8 cellular contexts compared by ENCODE assay signal in the genomic region with DNA sequence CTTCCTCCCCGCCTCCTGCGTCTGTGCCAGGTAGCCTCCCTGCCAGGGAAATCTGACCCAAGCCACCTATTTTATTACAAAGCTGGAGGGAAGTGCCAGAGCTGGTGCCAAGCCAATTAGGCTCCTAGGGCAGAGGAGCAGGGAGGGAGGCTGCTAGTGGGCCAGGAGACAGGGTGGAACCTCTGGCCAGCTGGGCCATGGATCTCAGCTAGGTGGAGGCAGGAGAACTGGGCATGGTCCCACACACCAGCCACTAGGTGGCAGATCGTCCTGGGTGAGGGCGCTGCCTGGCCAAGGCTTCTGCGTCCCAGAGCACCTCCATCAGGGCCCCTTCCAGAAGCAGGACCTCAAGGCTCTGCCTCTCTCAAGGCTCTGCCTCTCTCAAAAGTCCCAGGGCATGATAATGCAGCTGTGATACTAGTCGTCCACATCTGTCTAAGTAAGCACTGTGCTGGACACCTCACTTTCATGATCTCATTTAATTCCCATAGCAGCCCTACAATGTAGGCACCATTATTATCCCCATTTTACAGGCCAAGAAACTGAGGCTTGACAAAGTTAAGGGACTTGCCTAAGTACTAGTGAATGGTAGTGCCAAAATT. TPM values are rescaled to one million over a fixed set of nuclear protein-coding genes. Genes with fewer than 3 reads are reported as not detected.
DNase-seq lines count a peak whose midpoint lies in the region; ATAC-seq and TF ChIP-seq lines count a peak whose summit lies in the region.

No MANE protein-coding gene starts in this region.

- no peak overlapping the region for H3K4me3 ChIP-seq in epithelial cell of esophagus (ENCODE audit: low read length)

- no peaks in the 10 kb centered on the region for H3K9me3 Mint-ChIP-seq in stimulated activated memory B cell treated with anti-CD40 and anti-IgM and Interleukin-4, amounts not matched to agents 10 μg/mL and 1 μg/mL and 100 μg/mL, for 72 hours

- TF ChIP-seq CTCF in epithelial cell of esophagus (IDR thresholded peaks at IDR 0.05; ENCODE audit: insufficient read depth, low read depth, low read length, missing control alignments) = peak; percentile 88

- peak; percentile 44 for ATAC-seq in HG02973 (IDR thresholded peaks at IDR 0.05; ENCODE audit: unreplicated experiment)
- ATAC-seq in stimulated activated memory B cell treated with anti-CD40 and anti-IgM and Interleukin-4, amounts not matched to agents 10 μg/mL and 1 μg/mL and 100 μg/mL, for 72 hours = peak; percentile 79

- H3K4me3 Mint-ChIP-seq in stimulated activated memory B cell treated with anti-CD40 and anti-IgM and Interleukin-4, amounts not matched to agents 10 μg/mL and 1 μg/mL and 100 μg/mL, for 72 hours = no peak overlapping the region

- H3K27ac Mint-ChIP-seq in stimulated activated memory B cell treated with anti-CD40 and anti-IgM and Interleukin-4, amounts not matched to agents 10 μg/mL and 1 μg/mL and 100 μg/mL, for 72 hours = no peak overlapping the region

- H3K36me3 Mint-ChIP-seq in stimulated activated memory B cell treated with anti-CD40 and anti-IgM and Interleukin-4, amounts not matched to agents 10 μg/mL and 1 μg/mL and 100 μg/mL, for 72 hours = no peaks in the 10 kb centered on the region

- H3K27me3 Mint-ChIP-seq in stimulated activated memory B cell treated with anti-CD40 and anti-IgM and Interleukin-4, amounts not matched to agents 10 μg/mL and 1 μg/mL and 100 μg/mL, for 72 hours = no peaks in the 10 kb centered on the region

- peak; percentile 41 for DNase-seq in NK-92 treated with Interleukin-12 subunit alpha and Interleukin-12 subunit beta, amount 100 ng/mL, for 24 hours (lab: John Stamatoyannopoulos, UW)
- DNase-seq in NK-92 (lab: John Stamatoyannopoulos, UW; ENCODE audit: unreplicated experiment) = no peak
- DNase-seq in NCI-H774 (lab: John Stamatoyannopoulos, UW) = peak; percentile 10
- DNase-seq in activated CD8-positive, alpha-beta memory T cell treated with anti-CD3 and anti-CD28 coated beads for 4 hours (ENCODE audit: low read depth in 2 of 2) = peak; percentile 22 to 30
- peak; percentile 79 for DNase-seq in epithelial cell of esophagus (ENCODE audit: low read depth)
- peak; percentile 74 for DNase-seq in myocyte (ENCODE audit: low read depth)

- peaks cover 27% of the 10 kb centered on the region for H3K4me1 Mint-ChIP-seq in stimulated activated memory B cell treated with anti-CD40 and anti-IgM and Interleukin-4, amounts not matched to agents 10 μg/mL and 1 μg/mL and 100 μg/mL, for 72 hours

RNA-seq across cellular contexts. Expression of gene RFT1, which starts 4.5 kb away (rescaled TPM):
- total RNA-seq in myocyte = 6.7 and 7.5 TPM in 2 replicates
- polyA plus RNA-seq in myocyte (2012) = 16.7 TPM

RNA-seq across cellular contexts. Expression of gene PRKCD, which starts 26.3 kb away (rescaled TPM):
- total RNA-seq in myocyte = 1.3 and 1.4 TPM in 2 replicates
- 17.4 TPM for polyA plus RNA-seq in myocyte (2012)
